In the genomic region with DNA sequence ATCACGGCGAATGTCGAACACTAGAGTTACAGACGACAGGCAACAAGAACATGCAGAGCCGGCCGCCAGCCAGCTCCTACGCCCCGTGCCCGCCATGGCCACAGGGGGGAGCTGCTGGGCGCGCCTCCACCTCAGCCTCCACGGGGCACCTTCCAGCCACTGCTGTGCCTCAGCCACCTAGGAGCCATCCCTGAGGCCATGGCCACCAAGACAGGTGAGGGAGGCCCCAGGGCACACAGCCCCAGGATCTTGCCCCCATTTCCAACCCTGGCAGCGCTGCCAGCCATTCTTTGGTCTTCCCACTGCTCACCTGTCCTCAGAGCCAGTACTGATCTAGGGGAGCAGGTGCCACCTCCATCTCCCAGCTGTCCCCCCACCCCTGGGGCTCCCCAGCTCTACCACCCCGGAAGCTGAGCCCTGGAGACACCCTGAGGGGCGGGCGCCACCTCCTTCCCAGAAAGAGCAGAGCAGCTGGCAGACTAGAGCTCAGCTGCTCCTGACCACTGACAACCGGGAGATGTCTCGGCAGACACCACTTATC, we compare ENCODE assay signal across 7 cellular contexts. TPM values are rescaled to one million over a fixed set of nuclear protein-coding genes. Genes with fewer than 3 reads are reported as not detected.
DNase-seq lines count a peak whose midpoint lies in the region; TF ChIP-seq lines count a peak whose summit lies in the region.

No MANE protein-coding gene starts in this region.

- H3K9ac ChIP-seq in mesendoderm (ENCODE audit: low read length) = no peak overlapping the region

- H3K23ac ChIP-seq in mesendoderm (ENCODE audit: low read length) = no peak overlapping the region

- no peaks in the 10 kb centered on the region for H3K4me1 ChIP-seq in mesendoderm (ENCODE audit: control insufficient read depth, low read depth, low read length)

- no peak overlapping the region for H3K4me3 ChIP-seq in mesendoderm (ENCODE audit: low read length)

- peak; percentile 79 for DNase-seq in NAMALWA (ENCODE audit: low spot score)
- peak; percentile 83 for DNase-seq in activated CD4-positive, alpha-beta T cell treated with anti-CD3 and anti-CD28 coated beads for 48 hours
- DNase-seq in dermis blood vessel endothelial cell = peak; percentile 75
- DNase-seq in mesendoderm = peak; percentile 65
- peak; percentile 46 to 75 (median 54) for DNase-seq in stimulated activated naive CD4-positive, alpha-beta T cell (lab: John Stamatoyannopoulos, UW)
- DNase-seq in NCI-H226 = no peak

- peaks cover 2% of the 10 kb centered on the region for H3K79me2 ChIP-seq in mesendoderm (ENCODE audit: control insufficient read depth, insufficient read depth, low read length)

- peak; percentile 94 for TF ChIP-seq CTCF in GM12873 (IDR thresholded peaks at IDR 0.05; ENCODE audit: insufficient read depth, low read depth, low read length, missing control alignments)

- WGBS in mesendoderm (ENCODE audit: extremely low coverage, insufficient coverage, low lambda C conversion rate) = no CpG with 5 or more reads among the region's 18 CpGs

- H3K36me3 ChIP-seq in mesendoderm (ENCODE audit: control insufficient read depth, insufficient read depth, low read length) = peaks cover 5% of the 10 kb centered on the region

- H3K4ac ChIP-seq in mesendoderm (ENCODE audit: low read depth, low read length) = no peak overlapping the region

- H2BK15ac ChIP-seq in mesendoderm (replicated peaks; ENCODE audit: low read depth) = no peak overlapping the region

- H3K27ac ChIP-seq in mesendoderm (ENCODE audit: low read depth, low read length) = no peak overlapping the region

- H3K4me2 ChIP-seq in mesendoderm (ENCODE audit: low read length) = no peak overlapping the region

- H2BK120ac ChIP-seq in mesendoderm (ENCODE audit: low read depth, low read length) = no peak overlapping the region

- H4K5ac ChIP-seq in mesendoderm (ENCODE audit: low read length) = no peak overlapping the region

- no peak overlapping the region for H2BK5ac ChIP-seq in mesendoderm (ENCODE audit: low read length)

- no peaks in the 10 kb centered on the region for H3K27me3 ChIP-seq in mesendoderm (ENCODE audit: insufficient read depth, low read length, poor library complexity)

- no peak overlapping the region for H3K18ac ChIP-seq in mesendoderm (ENCODE audit: low read length)

- peaks cover 4% of the 10 kb centered on the region for H3K79me1 ChIP-seq in mesendoderm (ENCODE audit: low read length)

- H4K8ac ChIP-seq in mesendoderm (ENCODE audit: low read depth, low read length) = no peak overlapping the region

- no peak overlapping the region for H3K56ac ChIP-seq in mesendoderm (ENCODE audit: low read length)

- no peak overlapping the region for H2AK5ac ChIP-seq in mesendoderm (ENCODE audit: low read length)

RNA-seq across cellular contexts. Expression of gene GNPTG, which starts 11.8 kb away (rescaled TPM):
- 40.3 and 49.9 TPM in 2 replicates for total RNA-seq in dermis blood vessel endothelial cell
- 10.4 TPM for polyA plus RNA-seq in mesendoderm (2013, experiment 1 of 2)
- 10.1 TPM for polyA plus RNA-seq in mesendoderm (2013, experiment 2 of 2)

RNA-seq across cellular contexts. Expression of gene TSR3, which starts 11.9 kb away (rescaled TPM):
- 75.9 and 97.2 TPM in 2 replicates for total RNA-seq in dermis blood vessel endothelial cell
- polyA plus RNA-seq in mesendoderm (2013, experiment 1 of 2) = 34.0 TPM
- 35.7 TPM for polyA plus RNA-seq in mesendoderm (2013, experiment 2 of 2)

RNA-seq across cellular contexts. Expression of gene BAIAP3, which starts 30.1 kb away (rescaled TPM):
- 1.3 and 1.4 TPM in 2 replicates for total RNA-seq in dermis blood vessel endothelial cell
- 1.7 TPM for polyA plus RNA-seq in mesendoderm (2013, experiment 1 of 2)
- 1.3 TPM for polyA plus RNA-seq in mesendoderm (2013, experiment 2 of 2)

RNA-seq across cellular contexts. Expression of gene UNKL, which starts 50.9 kb away (rescaled TPM):
- total RNA-seq in dermis blood vessel endothelial cell = 8.2 and 14.5 TPM in 2 replicates
- polyA plus RNA-seq in mesendoderm (2013, experiment 1 of 2) = 13.5 TPM
- 12.8 TPM for polyA plus RNA-seq in mesendoderm (2013, experiment 2 of 2)

RNA-seq across cellular contexts. Expression of gene UBE2I, which starts 54.1 kb away (rescaled TPM):
- 58.7 and 77.9 TPM in 2 replicates for total RNA-seq in dermis blood vessel endothelial cell
- 247 TPM for polyA plus RNA-seq in mesendoderm (2013, experiment 1 of 2)
- polyA plus RNA-seq in mesendoderm (2013, experiment 2 of 2) = 242 TPM
